30 cellular contexts compared by ENCODE assay signal in the genomic region with DNA sequence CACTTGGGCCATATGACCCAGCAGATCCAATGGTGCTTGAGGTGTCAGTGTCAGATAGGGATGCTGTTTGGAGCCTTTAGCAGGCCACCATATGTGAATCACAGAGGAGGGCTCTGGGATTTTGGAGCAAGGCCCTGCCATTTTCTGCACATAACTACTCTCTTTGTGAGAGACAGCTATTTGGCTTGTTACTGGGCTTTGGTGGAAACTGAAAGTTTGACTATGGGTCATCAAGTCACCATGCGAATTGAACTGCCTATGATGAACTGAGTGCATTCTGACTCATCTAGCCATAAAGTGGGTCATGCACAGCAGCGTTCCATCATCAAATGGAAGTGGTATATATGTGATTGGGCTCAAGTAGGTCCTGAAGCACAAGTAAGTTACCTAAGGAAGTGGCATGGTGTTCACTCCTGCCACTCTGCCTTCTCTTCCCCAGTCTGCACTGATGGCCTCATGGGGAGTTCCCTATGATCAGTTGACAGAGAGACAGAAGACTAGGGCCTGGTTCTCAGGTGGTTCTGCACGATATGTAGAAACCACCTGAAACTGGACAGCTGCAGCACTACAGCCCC.
"Had no signal": no experiment of that assay in that cellular context is flagged by ENCODE, and none has a peak within 500 bp of the region (broad histone marks: within the 10 kb centered on the region; RNA-seq: fewer than 3 reads in every experiment).

No MANE protein-coding gene starts in this region.

- H3K36me3 ChIP-seq: adrenal gland, brain microvascular endothelial cell, breast epithelium had no signal

- H3K4me1 ChIP-seq: adrenal gland, body of pancreas, breast epithelium had no signal

- DNase-seq: activated B cell treated with CpG ODN at 0.5 μM for 24 hours; activated CD4-positive, alpha-beta memory T cell treated with anti-CD3 and anti-CD28 coated beads, Interleukin-2, amount 10 ng/mL, durations not matched to agents 7 days and 5 days; activated CD4-positive, alpha-beta T cell treated with anti-CD3 and anti-CD28 coated beads for 1 hour; activated CD4-positive, alpha-beta T cell treated with anti-CD3 and anti-CD28 coated beads for 36 hours; activated CD4-positive, alpha-beta T cell treated with anti-CD3 and anti-CD28 coated beads for 48 hours; activated CD4-positive, alpha-beta T cell treated with anti-CD3 and anti-CD28 coated beads, Interleukin-2, amount 10 ng/mL, durations not matched to agents 7 days and 5 days; activated CD4-positive, alpha-beta T cell treated with anti-CD3 and anti-CD28 coated beads, Interleukin-2, amount 50 U/mL, for 48 hours; activated CD8-positive, alpha-beta memory T cell treated with anti-CD3 and anti-CD28 coated beads for 24 hours; activated CD8-positive, alpha-beta memory T cell treated with anti-CD3 and anti-CD28 coated beads, Interleukin-2, amount 10 ng/mL, durations not matched to agents 7 days and 5 days; activated CD8-positive, alpha-beta memory T cell treated with anti-CD3 and anti-CD28 coated beads, Interleukin-2, amount 50 U/mL, for 48 hours; activated CD8-positive, alpha-beta T cell treated with anti-CD3 and anti-CD28 coated beads, Interleukin-2, amount 10 ng/mL, durations not matched to agents 7 days and 5 days; activated effector memory CD4-positive, alpha-beta T cell treated with anti-CD3 and anti-CD28 coated beads, Interleukin-2, amount 50 U/mL, for 16 hours; activated gamma-delta T cell treated with Interleukin-2 at 50 U/mL for 16 hours; activated naive CD4-positive, alpha-beta T cell; activated naive CD4-positive, alpha-beta T cell treated with anti-CD3 and anti-CD28 coated beads for 36 hours; activated naive CD4-positive, alpha-beta T cell treated with anti-CD3 and anti-CD28 coated beads, Interleukin-2, amount 50 U/mL, for 16 hours; activated naive CD8-positive, alpha-beta T cell treated with anti-CD3 and anti-CD28 coated beads for 36 hours; activated T-cell treated with anti-CD3 and anti-CD28 coated beads, Interleukin-2, amount 50 U/mL, for 24 hours; activated T-cell treated with anti-CD3 and anti-CD28 coated beads, Interleukin-2, amount 50 U/mL, for 48 hours; adrenal gland; amniotic stem cell; aorta; body of pancreas; brain microvascular endothelial cell; central memory CD4-positive, alpha-beta T cell; T-helper 2 cell; T-helper 9 cell had no signal

- H3K27ac ChIP-seq: adrenal gland, body of pancreas, brain microvascular endothelial cell, breast epithelium, VCaP had no signal

- H3K4me3 ChIP-seq: adrenal gland, body of pancreas, breast epithelium had no signal

- ATAC-seq: activated CD4-positive, alpha-beta T cell treated with anti-CD3 and anti-CD28 coated beads for 36 hours; activated CD8-positive, alpha-beta memory T cell treated with anti-CD3 and anti-CD28 coated beads, Interleukin-2, amount 10 ng/mL, durations not matched to agents 7 days and 5 days; activated CD8-positive, alpha-beta T cell treated with anti-CD3 and anti-CD28 coated beads, Interleukin-2, amount 10 ng/mL, durations not matched to agents 7 days and 5 days; activated naive CD4-positive, alpha-beta T cell treated with anti-CD3 and anti-CD28 coated beads, Interleukin-2, amount 50 U/mL, for 72 hours; body of pancreas had no signal

- H3K27me3 ChIP-seq: adrenal gland, body of pancreas, brain microvascular endothelial cell, breast epithelium had no signal
